In the genomic region with DNA sequence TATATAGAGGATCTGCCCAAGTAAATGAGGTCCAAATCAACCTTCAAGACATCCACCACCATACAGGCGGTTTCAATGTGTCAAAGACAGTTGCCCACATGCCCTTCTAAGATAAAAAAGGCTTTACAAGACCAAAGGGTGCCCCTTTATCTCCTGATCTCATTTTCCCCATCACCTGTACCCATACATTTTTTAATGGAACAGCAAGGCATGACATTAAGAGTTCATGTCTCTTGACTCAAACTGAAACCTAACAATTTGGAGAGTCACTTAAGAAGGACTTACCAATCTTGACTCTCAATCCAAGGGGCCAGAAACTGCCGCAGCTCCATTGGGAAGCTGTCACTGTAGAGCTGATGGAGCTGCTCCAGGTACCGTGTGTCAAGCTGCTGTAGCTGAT, we compare ENCODE assay signal across 19 cellular contexts. TPM values are rescaled to one million over a fixed set of nuclear protein-coding genes. Genes with fewer than 3 reads are reported as not detected.
DNase-seq lines count a peak whose midpoint lies in the region; ATAC-seq, FAIRE-seq and TF ChIP-seq lines count a peak whose summit lies in the region.
"Had no signal": no experiment of that assay in that cellular context is flagged by ENCODE, and none has a peak within 500 bp of the region (broad histone marks: within the 10 kb centered on the region; RNA-seq: fewer than 3 reads in every experiment).

No MANE protein-coding gene starts in this region.

- H3K9ac ChIP-seq in GM12878 (ENCODE audit: control insufficient read depth, insufficient read depth, low read length): no peak overlapping the region

- no peak for DNase-seq in CD4-positive, alpha-beta T cell
- DNase-seq in HFFc6: no peak
- DNase-seq in GM12878 (ENCODE audit: low read depth, low spot score): no peak
- no peak for DNase-seq in osteocyte (ENCODE audit: extremely low spot score, unreplicated experiment)
- DNase-seq in A172 (ENCODE audit: low spot score): no peak
- DNase-seq in brain microvascular endothelial cell: no peak
- DNase-seq in D341Med (ENCODE audit: low spot score): no peak
- no peak for DNase-seq in upper lobe of right lung
- DNase-seq: activated CD4-positive, alpha-beta T cell treated with anti-CD3 and anti-CD28 coated beads, Interleukin-2, amount 50 U/mL, for 1 hour; dorsolateral prefrontal cortex; HCEC 1CT; heart right ventricle; islet precursor cell; NCI-H1694; NCI-H446; SIG-M5 had no signal

- H3K36me3 Mint-ChIP-seq in CD4-positive, alpha-beta T cell (ENCODE audit: low read depth): peaks cover 72% of the 10 kb centered on the region
- H3K36me3 Mint-ChIP-seq in HFFc6 (ENCODE audit: low read depth) (peaks cover 14% of the 10 kb centered on the region), osteocyte (ENCODE audit: unreplicated experiment) (peaks cover 34% of the 10 kb centered on the region)

- RAD21 ChIA-PET in GM12878 (lab: Charles Lee; ENCODE audit: unreplicated experiment): interaction anchor here (1.8 kb wide), 1 partner anchor 10 kb away, joined by 6 read pairs; no protein-coding TSS in a partner anchor

- CTCF ChIA-PET in CD4-positive, alpha-beta T cell (lab: Charles Lee): no interaction called here
- CTCF ChIA-PET in GM12878 (lab: Yijun Ruan, JAX): interaction anchor here (0.5 to 1.0 kb wide), 4 partner anchors 13 to 124 kb away, joined by 3 to 4 read pairs (median 3); no protein-coding TSS in a partner anchor

- H3K27me3 Mint-ChIP-seq in CD4-positive, alpha-beta T cell: no peaks in the 10 kb centered on the region
- H3K27me3 Mint-ChIP-seq in HFFc6 (ENCODE audit: insufficient read depth): peaks cover 2% of the 10 kb centered on the region; the same call in 1 of the 2 replicates
- H3K27me3 Mint-ChIP-seq in osteocyte (ENCODE audit: unreplicated experiment): no peaks in the 10 kb centered on the region

- peaks cover 39% of the 10 kb centered on the region for H3K79me2 ChIP-seq in GM12878 (ENCODE audit: control insufficient read depth, insufficient read depth, low read length)

- POLR2A ChIA-PET in CD4-positive, alpha-beta T cell (lab: Charles Lee): interaction anchor here (0.7 to 1.4 kb wide), 2 partner anchors 11 to 41 kb away, joined by 3 read pairs; a partner anchor contains a TSS
- POLR2A ChIA-PET in GM12878 (lab: Charles Lee): no interaction called here

- intact Hi-C loops in CD4-positive, alpha-beta T cell (cut with DNase I, micrococcal nuclease): no loop called here
- intact Hi-C loops in GM12878 (cut with micrococcal nuclease; ENCODE audit: unreplicated experiment): no loop called here
- intact Hi-C loops in upper lobe of right lung (cut with DNase I): no loop called here

- no peak for FAIRE-seq in GM12878 (lab: Jason Lieb, UNC)
- FAIRE-seq: bronchial epithelial cell had no signal

- H3K4me3 ChIP-seq in GM12878 (no peak overlapping the region), brain microvascular endothelial cell (ENCODE audit: low read depth, low read length) (no peak overlapping the region), upper lobe of right lung (no peak overlapping the region)
- H3K4me3 ChIP-seq: dorsolateral prefrontal cortex, heart right ventricle, right atrium auricular region, suprapubic skin had no signal

- in situ Hi-C loops in GM12878 (cut with MboI): no loop called here
- in situ Hi-C loops in brain microvascular endothelial cell (cut with HindIII; ENCODE audit: low pct_ligation_motif_present, low sequenced_read_pairs): no loop called here

- TF ChIP-seq CTCF in CD4-positive, alpha-beta T cell (IDR thresholded peaks at IDR 0.05): no peak
- no peak for TF ChIP-seq CTCF in HFFc6 (IDR thresholded peaks at IDR 0.05)
- TF ChIP-seq CTCF in GM12878 (IDR thresholded peaks at IDR 0.05 in 2 of 3, conservative IDR thresholded peaks at IDR 0.05 in 1 of 3; ENCODE audit: control insufficient read depth in 2 of 3, extremely low read depth in 1 of 3, insufficient read depth in 1 of 3, low read depth in 3 of 3, low read length in 3 of 3): no peak
- TF ChIP-seq CTCF in osteocyte (IDR thresholded peaks at IDR 0.05): no peak
- no peak for TF ChIP-seq CTCF in brain microvascular endothelial cell (IDR thresholded peaks at IDR 0.05; ENCODE audit: low read depth, low read length, missing control alignments)
- no peak for TF ChIP-seq CTCF in upper lobe of right lung (IDR thresholded peaks at IDR 0.05)

- no peak overlapping the region for H3K4me3 Mint-ChIP-seq in CD4-positive, alpha-beta T cell
- H3K4me3 Mint-ChIP-seq in HFFc6: no peak overlapping the region
- H3K4me3 Mint-ChIP-seq in osteocyte (ENCODE audit: unreplicated experiment): no peak overlapping the region

- peaks cover 12% of the 10 kb centered on the region for H3K4me1 ChIP-seq in GM12878 (ENCODE audit: control insufficient read depth, insufficient read depth, low read length)
- peaks cover 36% of the 10 kb centered on the region for H3K4me1 ChIP-seq in upper lobe of right lung

- no TSS peak for BruUV-seq in GM12878 (replicated peaks; lab: Mats Ljungman, UMichigan)

- no peak for TF ChIP-seq RAD21 in GM12878 (IDR thresholded peaks at IDR 0.05; ENCODE audit: insufficient read depth, low read depth, low read length)

- no peak for TF ChIP-seq EP300 in GM12878 (IDR thresholded peaks at IDR 0.05; ENCODE audit: borderline replicate concordance in 1 of 2, control insufficient read depth in 1 of 2, low read depth in 2 of 2, low read length in 2 of 2)

- no peak overlapping the region for H2AFZ ChIP-seq in GM12878 (ENCODE audit: control insufficient read depth, low read depth, low read length)

- H4K20me1 ChIP-seq in GM12878 (ENCODE audit: control insufficient read depth, insufficient read depth): no peaks in the 10 kb centered on the region; the same call in 1 of the 2 replicates

- 94% methylated on average over 3 of the region's 3 CpGs for WGBS in GM12878 (ENCODE audit: insufficient coverage, insufficient replicate concordance, low lambda C conversion rate, missing lambda C conversion rate)

- no peaks in the 10 kb centered on the region for H3K27me3 ChIP-seq in CD4-positive, alpha-beta T cell (ENCODE audit: control insufficient read depth, insufficient read depth, low read length)
- H3K27me3 ChIP-seq in GM12878 (replicated peaks in 1 of 2; ENCODE audit: control insufficient read depth in 2 of 2, insufficient read depth in 2 of 2, low read length in 1 of 2): no peaks in the 10 kb centered on the region
- H3K27me3 ChIP-seq in brain microvascular endothelial cell (replicated peaks): no peaks in the 10 kb centered on the region
- no peaks in the 10 kb centered on the region for H3K27me3 ChIP-seq in upper lobe of right lung
- H3K27me3 ChIP-seq: dorsolateral prefrontal cortex, heart right ventricle, right atrium auricular region, suprapubic skin had no signal

- H3K27ac ChIP-seq in CD4-positive, alpha-beta T cell (ENCODE audit: low read depth, low read length): no peak overlapping the region
- no peak overlapping the region for H3K27ac ChIP-seq in GM12878 (ENCODE audit: control insufficient read depth, insufficient read depth)
- H3K27ac ChIP-seq in brain microvascular endothelial cell: no peak overlapping the region
- H3K27ac ChIP-seq in upper lobe of right lung: no peak overlapping the region

- H3K4me1 Mint-ChIP-seq in CD4-positive, alpha-beta T cell (ENCODE audit: low read depth): peaks cover 33% of the 10 kb centered on the region
- H3K4me1 Mint-ChIP-seq in HFFc6 (ENCODE audit: low read depth) (peaks cover 47% of the 10 kb centered on the region), osteocyte (ENCODE audit: unreplicated experiment) (peaks cover 34% of the 10 kb centered on the region)

- H3K4me2 ChIP-seq in GM12878 (ENCODE audit: control insufficient read depth, insufficient read depth): no peak overlapping the region

- TF ChIP-seq POLR2A in GM12878 (IDR thresholded peaks at IDR 0.05; ENCODE audit: low read depth, low read length): no peak

- peak overlapping the region; percentile 45 for H3K27ac Mint-ChIP-seq in CD4-positive, alpha-beta T cell
- H3K27ac Mint-ChIP-seq in HFFc6: peak overlapping the region; percentile 86
- peak overlapping the region; percentile 65 for H3K27ac Mint-ChIP-seq in osteocyte (ENCODE audit: unreplicated experiment)

- H3K9me3 Mint-ChIP-seq in CD4-positive, alpha-beta T cell: no peaks in the 10 kb centered on the region
- H3K9me3 Mint-ChIP-seq in HFFc6: no peaks in the 10 kb centered on the region
- H3K9me3 Mint-ChIP-seq in osteocyte (ENCODE audit: unreplicated experiment): no peaks in the 10 kb centered on the region

- no peaks in the 10 kb centered on the region for H3K9me3 ChIP-seq in CD4-positive, alpha-beta T cell (ENCODE audit: control insufficient read depth, low read length)
- H3K9me3 ChIP-seq in GM12878 (replicated peaks; ENCODE audit: control insufficient read depth, insufficient read depth, low read length) (no peaks in the 10 kb centered on the region), upper lobe of right lung (no peaks in the 10 kb centered on the region)
- H3K9me3 ChIP-seq: heart right ventricle, right atrium auricular region, suprapubic skin had no signal

- ATAC-seq in CD4-positive, alpha-beta T cell (ENCODE audit: poor library complexity): no peak
- ATAC-seq in GM12878 (no peak), upper lobe of right lung (no peak)

- SMC1A ChIA-PET in GM12878 (lab: Charles Lee; ENCODE audit: uncharacterized antibody, unreplicated experiment): interaction anchor here (0.6 to 1.5 kb wide), 4 partner anchors 11 to 31 kb away, joined by 3 to 5 read pairs (median 3); no protein-coding TSS in a partner anchor

- H3K36me3 ChIP-seq in GM12878 (ENCODE audit: control insufficient read depth in 2 of 2, insufficient read depth in 2 of 2, low read length in 1 of 2) (peaks cover 0 to 22% of the 10 kb centered on the region in 2 experiments), brain microvascular endothelial cell (replicated peaks) (peaks cover 14% of the 10 kb centered on the region), upper lobe of right lung (peaks cover 47% of the 10 kb centered on the region)

RNA-seq across cellular contexts. Expression of a gene that starts 40.1 kb away (rescaled TPM):
- 100 to 1,000 TPM; 315 to 319 TPM for total RNA-seq in CD4-positive, alpha-beta T cell
- 10 to 100 TPM; 65.3 to 74.5 (median 68.8) TPM for total RNA-seq in HFFc6 (2021; fragmentation: NEBNext Ultra II Directional; extraction: Animal tissue kit (Norgen Biotek cat#: 25700))
- 148 and 163 TPM in 2 replicates for total RNA-seq in GM12878 (2013; cell fraction: nucleolus; rRNA removed)
- total RNA-seq in GM12878 (2014; rRNA removed) (54.0 and 59.3 TPM in 2 replicates), GM12878 (2014; rRNA removed; fragmentation: Illumina TruSeq; extraction: Trizol) (51.3 and 54.5 TPM in 2 replicates), GM12878 (2021) (82.6 and 86.2 TPM in 2 replicates), osteocyte (280 and 281 TPM in 2 replicates), upper lobe of right lung (309 TPM)
- polyA plus RNA-seq in GM12878 (2011; ENCODE audit: low read depth): 58.9 TPM
- polyA plus RNA-seq in GM12878 (2011; rRNA removed) (63.6 and 74.7 TPM in 2 replicates), GM12878 (2014; fragmentation: Illumina TruSeq; extraction: Trizol) (57.3 and 59.8 TPM in 2 replicates), GM12878 (2014; fragmentation: Nextera tagmentation; extraction: Ambion mirVana) (10 to 100 TPM; 18.4 to 18.9 TPM), GM12878 (2014; rRNA removed) (55.0 and 62.0 TPM in 2 replicates), GM12878 (2016; fragmentation: Nextera tagmentation; extraction: Ambion mirVana) (10 to 100 TPM; 91.1 to 96.4 TPM)
- polyA plus RNA-seq in GM12878 (2011; cell fraction: cytosol; rRNA removed): 75.5 and 84.3 TPM in 2 replicates
- polyA plus RNA-seq in GM12878 (2011; cell fraction: nucleus; rRNA removed): 78.8 and 87.2 TPM in 2 replicates
- 79.3 and 107 TPM in 2 replicates for polyA plus RNA-seq in GM12878 (2012)
- polyA minus RNA-seq in GM12878 (2011; rRNA and poly(A)+ RNA removed): 99.8 and 120 TPM in 2 replicates
- 42.0 and 49.0 TPM in 2 replicates for polyA minus RNA-seq in GM12878 (2011; cell fraction: cytosol; rRNA and poly(A)+ RNA removed)
- polyA minus RNA-seq in GM12878 (2011; cell fraction: nucleus; rRNA and poly(A)+ RNA removed): 42.8 and 58.9 TPM in 2 replicates
- total RNA-seq in A172 (2014; rRNA removed; shearing (Covaris generic)): 78.5 and 92.9 TPM in 2 replicates

RNA-seq across cellular contexts. Expression of a gene that starts 59.8 kb away (rescaled TPM):
- total RNA-seq in CD4-positive, alpha-beta T cell: 100 to 1,000 TPM; 141 to 150 TPM
- total RNA-seq in HFFc6 (2021; fragmentation: NEBNext Ultra II Directional; extraction: Animal tissue kit (Norgen Biotek cat#: 25700)): 1 to 10 TPM in 1 of 6 experiments, under 1 TPM in 5; 0.27 to 1.0 (median 0.53) TPM
- 130 and 152 TPM in 2 replicates for total RNA-seq in GM12878 (2013; cell fraction: nucleolus; rRNA removed)
- total RNA-seq in GM12878 (2014; rRNA removed) (71.1 and 81.1 TPM in 2 replicates), GM12878 (2014; rRNA removed; fragmentation: Illumina TruSeq; extraction: Trizol) (25.6 and 26.1 TPM in 2 replicates), GM12878 (2021) (78.9 and 86.4 TPM in 2 replicates), osteocyte (45.5 and 47.7 TPM in 2 replicates), upper lobe of right lung (42.0 TPM)
- polyA plus RNA-seq in GM12878 (2011; ENCODE audit: low read depth): 18.4 TPM
- polyA plus RNA-seq in GM12878 (2011; rRNA removed) (24.8 and 41.2 TPM in 2 replicates), GM12878 (2014; fragmentation: Illumina TruSeq; extraction: Trizol) (64.7 and 66.2 TPM in 2 replicates), GM12878 (2014; fragmentation: Nextera tagmentation; extraction: Ambion mirVana) (10 to 100 TPM; 14.8 to 24.0 TPM), GM12878 (2014; rRNA removed) (51.4 and 54.6 TPM in 2 replicates), GM12878 (2016; fragmentation: Nextera tagmentation; extraction: Ambion mirVana) (10 to 100 TPM; 36.6 to 41.8 TPM)
- polyA plus RNA-seq in GM12878 (2011; cell fraction: cytosol; rRNA removed): 45.7 and 47.5 TPM in 2 replicates
- polyA plus RNA-seq in GM12878 (2011; cell fraction: nucleus; rRNA removed): 167 and 182 TPM in 2 replicates
- 51.7 TPM in 2 replicates for polyA plus RNA-seq in GM12878 (2012)
- 63.8 and 74.0 TPM in 2 replicates for polyA minus RNA-seq in GM12878 (2011; rRNA and poly(A)+ RNA removed)
- polyA minus RNA-seq in GM12878 (2011; cell fraction: cytosol; rRNA and poly(A)+ RNA removed): 31.0 and 31.7 TPM in 2 replicates
- polyA minus RNA-seq in GM12878 (2011; cell fraction: nucleus; rRNA and poly(A)+ RNA removed): 39.9 and 62.0 TPM in 2 replicates
- 5.0 and 5.5 TPM in 2 replicates for total RNA-seq in A172 (2014; rRNA removed; shearing (Covaris generic))
